ENCODE assay signal across 8 cellular contexts in genomic region chr17:40101367-40102210, GRCh38. TPM values are rescaled to one million over a fixed set of nuclear protein-coding genes. Genes with fewer than 3 reads are reported as not detected.
DNase-seq lines count a peak whose midpoint lies in the region; ATAC-seq and TF ChIP-seq lines count a peak whose summit lies in the region.

No MANE protein-coding gene starts in this region.

- in situ Hi-C loops in transverse colon (cut with MboI; ENCODE audit: low pct_ligation_motif_present in 1 of 4, low pct_unique_long_range_greater_than_20kb in 1 of 4, low sequenced_read_pairs in 3 of 4) = no loop called here
- in situ Hi-C loops in ACHN (cut with HindIII; ENCODE audit: low pct_ligation_motif_present, low pct_unique_long_range_greater_than_20kb, low sequenced_read_pairs) = loop anchor here (10.0 kb wide), 1 partner anchor 73 kb away; the partner anchor contains the start of gene RAPGEFL1

- DNase-seq in activated naive CD4-positive, alpha-beta T cell treated with anti-CD3 and anti-CD28 coated beads, Interleukin-2, amount 10 ng/mL, durations not matched to agents 7 days and 5 days = no peak
- no peak for DNase-seq in activated naive CD4-positive, alpha-beta T cell treated with anti-CD3 and anti-CD28 coated beads, Interleukin-2, amount 50 U/mL, for 16 hours
- no peak for DNase-seq in body of pancreas
- no peak for DNase-seq in transverse colon
- DNase-seq in activated gamma-delta T cell treated with Interleukin-2 at 50 U/mL for 16 hours = no peak
- DNase-seq in ACHN = no peak
- no peak for DNase-seq in NCI-H526 treated with DMSO at 0.1 percent for 48 hours (lab: John Stamatoyannopoulos, UW)

- H3K27ac Mint-ChIP-seq in activated naive CD4-positive, alpha-beta T cell treated with anti-CD3 and anti-CD28 coated beads, Interleukin-2, amount 10 ng/mL, durations not matched to agents 7 days and 5 days = peak overlapping the region; percentile 73

- H3K36me3 ChIP-seq in body of pancreas (replicated peaks in 1 of 2; ENCODE audit: insufficient read depth in 1 of 2, low read depth in 2 of 2) (no peaks in the 10 kb centered on the region), mesodermal cell (ENCODE audit: control insufficient read depth, insufficient read depth, low read length) (peaks cover 9% of the 10 kb centered on the region), transverse colon (no peaks in the 10 kb centered on the region)

- intact Hi-C loops in body of pancreas (cut with DNase I) = no loop called here
- intact Hi-C loops in transverse colon (cut with DNase I; ENCODE audit: low total_unique reads) = no loop called here

- 60 to 61% methylated on average over 13 to 16 of the region's 16 CpGs for WGBS in body of pancreas, 2 donors
- 76 to 91% methylated on average over 4 to 7 of the region's 16 CpGs for WGBS in mesodermal cell (ENCODE audit: insufficient coverage in 2 of 2), 2 experiments
- WGBS in transverse colon (ENCODE audit: low coverage in 1 of 2), 2 donors = 70 to 74% methylated on average over 13 to 16 of the region's 16 CpGs

- peak overlapping the region; percentile 98 to 100 (median 99) for H3K27ac ChIP-seq in body of pancreas
- peak overlapping the region; percentile 96 for H3K27ac ChIP-seq in mesodermal cell (ENCODE audit: low read depth, low read length, severe bottlenecking)
- peak overlapping the region; percentile 93 to 99 (median 96) for H3K27ac ChIP-seq in transverse colon

- no peak for TF ChIP-seq EP300 in transverse colon (IDR thresholded peaks at IDR 0.05; ENCODE audit: low read depth)

- peaks cover 93% of the 10 kb centered on the region for H3K4me1 Mint-ChIP-seq in activated naive CD4-positive, alpha-beta T cell treated with anti-CD3 and anti-CD28 coated beads, Interleukin-2, amount 10 ng/mL, durations not matched to agents 7 days and 5 days

- H3K27me3 Mint-ChIP-seq in activated naive CD4-positive, alpha-beta T cell treated with anti-CD3 and anti-CD28 coated beads, Interleukin-2, amount 10 ng/mL, durations not matched to agents 7 days and 5 days = peaks cover 42% of the 10 kb centered on the region

- H3K4me1 ChIP-seq in body of pancreas (peaks cover 71% of the 10 kb centered on the region), mesodermal cell (ENCODE audit: control insufficient read depth, insufficient read depth, low read length, poor library complexity, severe bottlenecking) (peaks cover 29% of the 10 kb centered on the region), transverse colon (peaks cover 71 to 89% (median 80%) of the 10 kb centered on the region in 4 donors)

- no peak for TF ChIP-seq CTCF in body of pancreas (IDR thresholded peaks at IDR 0.05)
- no peak for TF ChIP-seq CTCF in transverse colon (IDR thresholded peaks at IDR 0.05)

- H3K9me3 Mint-ChIP-seq in activated naive CD4-positive, alpha-beta T cell treated with anti-CD3 and anti-CD28 coated beads, Interleukin-2, amount 10 ng/mL, durations not matched to agents 7 days and 5 days = no peaks in the 10 kb centered on the region

- CTCF ChIA-PET in activated naive CD4-positive, alpha-beta T cell treated with anti-CD3 and anti-CD28 coated beads, Interleukin-2, amount 10 ng/mL, durations not matched to agents 7 days and 5 days (lab: Charles Lee) = interaction anchor here (1.1 to 9.9 kb wide), 3 partner anchors 10 to 83 kb away, joined by 3 to 95 read pairs (median 4); no protein-coding TSS in a partner anchor

- no peak for TF ChIP-seq POLR2A in body of pancreas (IDR thresholded peaks at IDR 0.05)
- TF ChIP-seq POLR2A in transverse colon (IDR thresholded peaks at IDR 0.05) = no peak

- peaks cover 10% of the 10 kb centered on the region for H3K36me3 Mint-ChIP-seq in activated naive CD4-positive, alpha-beta T cell treated with anti-CD3 and anti-CD28 coated beads, Interleukin-2, amount 10 ng/mL, durations not matched to agents 7 days and 5 days

- H3K4me3 Mint-ChIP-seq in activated naive CD4-positive, alpha-beta T cell treated with anti-CD3 and anti-CD28 coated beads, Interleukin-2, amount 10 ng/mL, durations not matched to agents 7 days and 5 days = peak overlapping the region; percentile 81

- no peak overlapping the region for H3K4me3 ChIP-seq in body of pancreas
- H3K4me3 ChIP-seq in mesodermal cell (ENCODE audit: extremely low read depth, insufficient read depth, low read length, poor library complexity, severe bottlenecking) = no peak overlapping the region
- H3K4me3 ChIP-seq in transverse colon = peak overlapping the region in 1 of 4 donors; percentile 68

- H3K9me3 ChIP-seq in body of pancreas (no peaks in the 10 kb centered on the region), mesodermal cell (ENCODE audit: control insufficient read depth, low read length) (no peaks in the 10 kb centered on the region), transverse colon (no peaks in the 10 kb centered on the region)

- H3K27me3 ChIP-seq in body of pancreas (no peaks in the 10 kb centered on the region), transverse colon (no peaks in the 10 kb centered on the region)

- ATAC-seq in body of pancreas = no peak

RNA-seq across cellular contexts. Expression of gene NR1D1, which starts 1.2 kb away (rescaled TPM):
- total RNA-seq in body of pancreas (1 to 10 TPM; 2.3 to 5.9 TPM), transverse colon (10 to 100 TPM in 1 of 4 donors, 1 to 10 TPM in 3; 4.8 to 18.0 (median 7.3) TPM)
- 8.1 TPM for polyA plus RNA-seq in mesodermal cell (2013, experiment 1 of 2)
- polyA plus RNA-seq in mesodermal cell (2013, experiment 2 of 2) = 6.0 TPM

RNA-seq across cellular contexts. Expression of gene MSL1, which starts 20.2 kb away (rescaled TPM):
- 100 to 1,000 TPM in 1 of 2 donors, 10 to 100 TPM in 1; 75.5 to 157 TPM for total RNA-seq in body of pancreas
- 81.0 TPM for polyA plus RNA-seq in mesodermal cell (2013, experiment 1 of 2)
- polyA plus RNA-seq in mesodermal cell (2013, experiment 2 of 2) = 79.8 TPM
- 100 to 1,000 TPM in 2 of 4 donors, 10 to 100 TPM in 2; 73.9 to 258 (median 90.6) TPM for total RNA-seq in transverse colon

RNA-seq across cellular contexts. Expression of gene CASC3, which starts 38.7 kb away (rescaled TPM):
- total RNA-seq in body of pancreas (10 to 100 TPM; 51.7 to 59.4 TPM), transverse colon (10 to 100 TPM; 41.8 to 65.1 (median 51.0) TPM)
- 75.2 TPM for polyA plus RNA-seq in mesodermal cell (2013, experiment 1 of 2)
- polyA plus RNA-seq in mesodermal cell (2013, experiment 2 of 2) = 72.6 TPM

RNA-seq across cellular contexts. Expression of gene THRA, which starts 38.8 kb away (rescaled TPM):
- total RNA-seq in body of pancreas (10 to 100 TPM; 37.9 to 61.6 TPM), transverse colon (10 to 100 TPM; 32.6 to 82.6 (median 58.6) TPM)
- 20.7 TPM for polyA plus RNA-seq in mesodermal cell (2013, experiment 1 of 2)
- 21.5 TPM for polyA plus RNA-seq in mesodermal cell (2013, experiment 2 of 2)

RNA-seq across cellular contexts. Expression of gene MED24, which starts 47.4 kb away (rescaled TPM):
- total RNA-seq in body of pancreas (10 to 100 TPM; 34.9 to 38.7 TPM), transverse colon (100 to 1,000 TPM in 2 of 4 donors, 10 to 100 TPM in 2; 64.3 to 294 (median 112) TPM)
- 73.9 TPM for polyA plus RNA-seq in mesodermal cell (2013, experiment 1 of 2)
- polyA plus RNA-seq in mesodermal cell (2013, experiment 2 of 2) = 73.6 TPM
